ENCODE assay signal across 6 cellular contexts in genomic region chr3:117171124-117171523, GRCh38.
"Had no signal": no experiment of that assay in that cellular context is flagged by ENCODE, and none has a peak within 500 bp of the region (broad histone marks: within the 10 kb centered on the region; RNA-seq: fewer than 3 reads in every experiment).

No MANE protein-coding gene starts in this region.

- H2AFZ ChIP-seq: GM23248 had no signal

- ATAC-seq: K562 had no signal

- DNase-seq: GM23248, H9, HCEC 1CT, IMR-90, KG1 had no signal

- H3K27ac ChIP-seq: GM23248 had no signal

- H3K9ac ChIP-seq: GM23248 had no signal

- H3K4me3 Mint-ChIP-seq: H9 had no signal

- H3K9me3 Mint-ChIP-seq: H9 had no signal

- H3K4me3 ChIP-seq: GM23248, K562 had no signal
